Comparison of ENCODE assay signal across 8 cellular contexts in the genomic region with DNA sequence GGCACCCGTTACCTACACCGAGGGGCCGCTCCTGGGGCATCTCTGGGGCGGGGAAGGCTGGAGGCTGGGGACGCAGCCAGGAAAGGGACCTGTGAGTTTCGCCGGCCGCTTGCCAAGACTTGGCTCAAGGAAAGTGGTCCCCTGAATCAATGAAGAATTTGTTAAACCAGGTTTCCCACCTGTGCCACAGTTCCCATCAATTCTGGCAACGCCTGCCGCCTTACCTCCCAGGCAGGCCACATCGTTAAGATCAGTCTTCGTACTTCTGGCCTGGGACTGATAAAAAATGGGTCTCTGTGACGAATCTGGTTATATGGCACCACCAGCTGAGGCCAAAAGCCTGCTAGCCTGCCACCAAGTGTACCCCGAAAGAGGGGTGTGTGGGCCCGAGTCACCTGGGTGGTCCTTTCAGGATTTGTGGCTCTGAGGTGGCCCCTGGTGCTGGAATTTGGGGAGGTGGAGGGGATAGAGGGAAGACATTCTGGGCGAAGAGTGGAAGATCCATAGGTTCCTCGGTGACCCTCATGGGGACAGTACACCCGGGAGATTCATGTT. TPM values are rescaled to one million over a fixed set of nuclear protein-coding genes. Genes with fewer than 3 reads are reported as not detected.
DNase-seq lines count a peak whose midpoint lies in the region; TF ChIP-seq lines count a peak whose summit lies in the region.

No MANE protein-coding gene starts in this region.

- TF ChIP-seq POLR2A in lower leg skin (IDR thresholded peaks at IDR 0.05) = no peak

- intact Hi-C loops in lower leg skin (cut with DNase I; ENCODE audit: low total_unique reads) = loop anchor here (5.0 kb wide), 1 partner anchor 1403 kb away; no protein-coding TSS in a partner anchor

- H3K27ac ChIP-seq in 22Rv1 (peak overlapping the region; percentile 61), muscle layer of duodenum (ENCODE audit: low read length) (no peak overlapping the region)

- H3K4me3 ChIP-seq in Jurkat, Clone E6-1 (ENCODE audit: low read length) = peak overlapping the region; percentile 53
- peak overlapping the region; percentile 54 for H3K4me3 ChIP-seq in choroid plexus epithelial cell (ENCODE audit: low read depth, low read length)
- peak overlapping the region; percentile 44 to 71 for H3K4me3 ChIP-seq in muscle layer of duodenum (ENCODE audit: low read depth in 1 of 2, low read length in 2 of 2)
- H3K4me3 ChIP-seq in lower leg skin (ENCODE audit: low read depth, poor library complexity, severe bottlenecking) = no peak overlapping the region

- H3K4me1 ChIP-seq in muscle layer of duodenum (ENCODE audit: control insufficient read depth in 1 of 2, insufficient read depth in 2 of 2, low read length in 2 of 2) = peaks cover 6 to 22% of the 10 kb centered on the region in 2 donors

- peak; percentile 60 for TF ChIP-seq CTCF in 22Rv1 (IDR thresholded peaks at IDR 0.05)
- TF ChIP-seq CTCF in choroid plexus epithelial cell (conservative IDR thresholded peaks at IDR 0.05; ENCODE audit: low read depth, low read length) = peak; percentile 56
- no peak for TF ChIP-seq CTCF in lower leg skin (IDR thresholded peaks at IDR 0.05)

- H3K9me3 ChIP-seq in muscle layer of duodenum (ENCODE audit: control insufficient read depth in 1 of 2, low read length in 2 of 2) = no peaks in the 10 kb centered on the region

- H3K36me3 ChIP-seq in muscle layer of duodenum (ENCODE audit: control insufficient read depth in 1 of 2, insufficient read depth in 2 of 2, low read length in 2 of 2) = no peaks in the 10 kb centered on the region

- no peak for DNase-seq in Jurkat, Clone E6-1 (ENCODE audit: low read depth, low spot score)
- DNase-seq in choroid plexus epithelial cell (ENCODE audit: low read depth) (no peak), globus pallidus (ENCODE audit: low spot score) (no peak), C1 segment of cervical spinal cord (lab: John Stamatoyannopoulos, UW) (no peak), NCI-H128 (lab: John Stamatoyannopoulos, UW; ENCODE audit: unreplicated experiment) (no peak), lower leg skin (ENCODE audit: low spot score in 2 of 2) (no peak)

- WGBS in lower leg skin, 2 donors = 31 to 40% methylated on average over 12 to 17 of the region's 18 CpGs

- peaks cover 19% of the 10 kb centered on the region for H3K27me3 ChIP-seq in muscle layer of duodenum (ENCODE audit: low read depth, low read length)

RNA-seq across cellular contexts. Expression of gene TGFA, which starts 0.8 kb away (rescaled TPM):
- 3.2 TPM for polyA plus RNA-seq in Jurkat, Clone E6-1 (2012; ENCODE audit: insufficient read depth, insufficient read length)
- 10 to 100 TPM; 56.5 to 78.3 (median 65.0) TPM for total RNA-seq in lower leg skin

Comparison
In these comparisons a context has a peak if more than half of its experiments do, and no peak if none do; other contexts are left out.
1. CTCF ChIP-seq: peak in 22Rv1 (single experiment) and choroid plexus epithelial cell (single experiment); none in lower leg skin (0 of 3).